ENCODE assay signal across 12 cellular contexts in the genomic region with DNA sequence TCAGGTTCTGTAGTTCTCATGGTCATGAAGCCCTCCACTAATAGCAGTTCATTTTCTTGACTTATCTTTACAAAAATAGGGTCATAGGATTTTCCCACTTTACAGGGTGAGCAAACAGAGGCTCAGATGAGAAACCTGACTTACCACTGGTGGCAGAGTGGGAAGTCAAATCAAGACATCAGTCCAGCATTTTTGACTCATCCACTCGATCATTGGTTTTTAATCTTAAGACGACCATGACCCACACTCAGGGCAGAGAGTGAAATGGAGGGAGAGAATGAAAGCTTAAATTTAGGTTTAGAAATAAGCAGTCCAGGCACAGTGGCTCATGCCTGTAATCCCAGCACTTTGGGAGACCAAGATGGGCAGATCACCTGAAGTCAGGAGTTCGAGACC. TPM values are rescaled to one million over a fixed set of nuclear protein-coding genes. Genes with fewer than 3 reads are reported as not detected.
DNase-seq lines count a peak whose midpoint lies in the region; ATAC-seq lines count a peak whose summit lies in the region.
"Had no signal": no experiment of that assay in that cellular context is flagged by ENCODE, and none has a peak within 500 bp of the region (broad histone marks: within the 10 kb centered on the region; RNA-seq: fewer than 3 reads in every experiment).

No MANE protein-coding gene starts in this region.

- peak; percentile 12 for DNase-seq in stimulated activated CD4-positive, alpha-beta T cell treated with anti-CD3 and anti-CD28 coated beads, Interleukin-15, amount 100 ng/mL, for 24 hours
- DNase-seq in stimulated activated CD4-positive, alpha-beta T cell treated with anti-CD3 and anti-CD28 coated beads, Interleukin-2, amount 100 ng/mL, for 24 hours, result no peak
- no peak for DNase-seq in activated CD4-positive, alpha-beta memory T cell treated with anti-CD3 and anti-CD28 coated beads, Interleukin-2, amount 10 ng/mL, durations not matched to agents 7 days and 5 days
- DNase-seq in islet precursor cell (peak; percentile 1), NCI-H187 treated with DMSO at 0.1 percent for 48 hours (lab: John Stamatoyannopoulos, UW) (no peak)
- DNase-seq in stimulated activated CD4-positive, alpha-beta T cell treated with anti-CD3 and anti-CD28 coated beads, Interleukin-1b, Interleukin-23, amount 100 ng/mL, for 48 hours, result no peak
- DNase-seq: activated CD4-positive, CD25-positive, alpha-beta regulatory T cell; dorsolateral prefrontal cortex; esophagus squamous epithelium; NCI-H1436; NCI-H226 had no signal

- CTCF ChIA-PET in activated CD4-positive, alpha-beta memory T cell treated with anti-CD3 and anti-CD28 coated beads, Interleukin-2, amount 10 ng/mL, durations not matched to agents 7 days and 5 days (lab: Charles Lee), result no interaction called here

- POLR2A ChIA-PET in activated CD4-positive, alpha-beta memory T cell treated with anti-CD3 and anti-CD28 coated beads, Interleukin-2, amount 10 ng/mL, durations not matched to agents 7 days and 5 days (lab: Charles Lee), result no interaction called here

- H3K4me1 Mint-ChIP-seq in activated CD4-positive, alpha-beta memory T cell treated with anti-CD3 and anti-CD28 coated beads, Interleukin-2, amount 10 ng/mL, durations not matched to agents 7 days and 5 days, result peaks cover 28% of the 10 kb centered on the region

- no peak for ATAC-seq in HG03097 (IDR thresholded peaks at IDR 0.05; ENCODE audit: low FRiP score, unreplicated experiment)

- peaks cover 7% of the 10 kb centered on the region for H3K27me3 Mint-ChIP-seq in activated CD4-positive, alpha-beta memory T cell treated with anti-CD3 and anti-CD28 coated beads, Interleukin-2, amount 10 ng/mL, durations not matched to agents 7 days and 5 days

- H3K9me3 Mint-ChIP-seq in activated CD4-positive, alpha-beta memory T cell treated with anti-CD3 and anti-CD28 coated beads, Interleukin-2, amount 10 ng/mL, durations not matched to agents 7 days and 5 days, result peaks cover 10% of the 10 kb centered on the region

- H3K36me3 Mint-ChIP-seq in activated CD4-positive, alpha-beta memory T cell treated with anti-CD3 and anti-CD28 coated beads, Interleukin-2, amount 10 ng/mL, durations not matched to agents 7 days and 5 days (ENCODE audit: low read depth), result peaks cover 3% of the 10 kb centered on the region

- peak overlapping the region; percentile 79 for H3K27ac Mint-ChIP-seq in activated CD4-positive, alpha-beta memory T cell treated with anti-CD3 and anti-CD28 coated beads, Interleukin-2, amount 10 ng/mL, durations not matched to agents 7 days and 5 days

- H3K4me3 Mint-ChIP-seq in activated CD4-positive, alpha-beta memory T cell treated with anti-CD3 and anti-CD28 coated beads, Interleukin-2, amount 10 ng/mL, durations not matched to agents 7 days and 5 days, result no peak overlapping the region

RNA-seq across cellular contexts. Expression of a gene that starts 42.1 kb away (rescaled TPM):
- total RNA-seq in activated CD4-positive, alpha-beta memory T cell treated with anti-CD3 and anti-CD28 coated beads, Interleukin-2, amount 10 ng/mL, durations not matched to agents 7 days and 5 days, result 1 to 10 TPM; 6.7 to 6.8 TPM

Comparison
In these comparisons a context has a peak if more than half of its experiments do, and no peak if none do; other contexts are left out.
1. DNase-seq: peak in stimulated activated CD4-positive, alpha-beta T cell treated with anti-CD3 and anti-CD28 coated beads, Interleukin-15, amount 100 ng/mL, for 24 hours (single experiment) and islet precursor cell (single experiment); none in stimulated activated CD4-positive, alpha-beta T cell treated with anti-CD3 and anti-CD28 coated beads, Interleukin-2, amount 100 ng/mL, for 24 hours (0 of 2), activated CD4-positive, alpha-beta memory T cell treated with anti-CD3 and anti-CD28 coated beads, Interleukin-2, amount 10 ng/mL, durations not matched to agents 7 days and 5 days (single experiment), NCI-H187 treated with DMSO at 0.1 percent for 48 hours (single experiment) and stimulated activated CD4-positive, alpha-beta T cell treated with anti-CD3 and anti-CD28 coated beads, Interleukin-1b, Interleukin-23, amount 100 ng/mL, for 48 hours (single experiment).